Comparison of ENCODE assay signal across 20 cellular contexts in genomic region chrX:122739770-122740169, GRCh38.
DNase-seq lines count a peak whose midpoint lies in the region; ATAC-seq and TF ChIP-seq lines count a peak whose summit lies in the region.
"Had no signal": no experiment of that assay in that cellular context is flagged by ENCODE, and none has a peak within 500 bp of the region (broad histone marks: within the 10 kb centered on the region; RNA-seq: fewer than 3 reads in every experiment).

No MANE protein-coding gene starts in this region.

- no peak overlapping the region for H3K4ac ChIP-seq in mesendoderm (ENCODE audit: low read depth, low read length)

- no peaks in the 10 kb centered on the region for H3K4me1 Mint-ChIP-seq in endothelial cell (ENCODE audit: unreplicated experiment)
- H3K4me1 Mint-ChIP-seq in activated CD4-positive, alpha-beta T cell treated with anti-CD3 and anti-CD28 coated beads, Interleukin-2, amount 10 ng/mL, durations not matched to agents 24 days and 14 days = no peaks in the 10 kb centered on the region
- H3K4me1 Mint-ChIP-seq: activated CD4-positive, alpha-beta T cell treated with anti-CD3 and anti-CD28 coated beads for 36 hours; nephron; stimulated activated effector memory CD8-positive, alpha-beta T cell treated with anti-CD3 and anti-CD28 coated beads, Interleukin-12 subunit alpha, Interleukin-12 subunit beta, amount 100 ng/mL, for 72 hours had no signal

- H3K4me3 Mint-ChIP-seq in endothelial cell (ENCODE audit: unreplicated experiment) = no peak overlapping the region
- no peak overlapping the region for H3K4me3 Mint-ChIP-seq in activated CD4-positive, alpha-beta T cell treated with anti-CD3 and anti-CD28 coated beads, Interleukin-2, amount 10 ng/mL, durations not matched to agents 24 days and 14 days
- H3K4me3 Mint-ChIP-seq: activated CD4-positive, alpha-beta T cell treated with anti-CD3 and anti-CD28 coated beads for 36 hours; nephron; stimulated activated effector memory CD8-positive, alpha-beta T cell treated with anti-CD3 and anti-CD28 coated beads, Interleukin-12 subunit alpha, Interleukin-12 subunit beta, amount 100 ng/mL, for 72 hours had no signal

- WGBS in mesendoderm (ENCODE audit: extremely low coverage, insufficient coverage, low lambda C conversion rate) = no CpG with 5 or more reads among the region's 1 CpG
- 0% methylated on average over 1 of the region's 1 CpG for WGBS in right cardiac atrium

- TF ChIP-seq CTCF in endothelial cell (IDR thresholded peaks at IDR 0.05; ENCODE audit: unreplicated experiment) = no peak

- H3K9me3 Mint-ChIP-seq in endothelial cell (ENCODE audit: unreplicated experiment) = no peaks in the 10 kb centered on the region
- H3K9me3 Mint-ChIP-seq in activated CD4-positive, alpha-beta T cell treated with anti-CD3 and anti-CD28 coated beads, Interleukin-2, amount 10 ng/mL, durations not matched to agents 24 days and 14 days = no peaks in the 10 kb centered on the region

- no peak overlapping the region for H4K5ac ChIP-seq in mesendoderm (ENCODE audit: low read length)

- H3K36me3 ChIP-seq in mesendoderm (ENCODE audit: control insufficient read depth, insufficient read depth, low read length) = no peaks in the 10 kb centered on the region
- H3K36me3 ChIP-seq: BLaER1 treated with 17β-estradiol and CSF1 and Interleukin-3, amounts not matched to agents 10 nM and 100 nM; colonic mucosa; thoracic aorta had no signal

- DNase-seq in GM03348 (ENCODE audit: low spot score) (peak; percentile 1), NCI-H69 (lab: John Stamatoyannopoulos, UW) (peak; percentile 2), endothelial cell (ENCODE audit: low spot score) (peak; percentile 3), mesendoderm (peak; percentile 46), right cardiac atrium (no peak)
- DNase-seq in activated CD4-positive, alpha-beta T cell treated with anti-CD3 and anti-CD28 coated beads, Interleukin-2, amount 10 ng/mL, durations not matched to agents 24 days and 14 days = no peak
- DNase-seq: activated CD4-positive, alpha-beta T cell treated with anti-CD3 and anti-CD28 coated beads for 36 hours; activated CD8-positive, alpha-beta memory T cell treated with anti-CD3 and anti-CD28 coated beads, Interleukin-2, amount 50 U/mL, for 48 hours; activated naive CD4-positive, alpha-beta T cell treated with Interleukin-2 at 50 U/mL for 16 hours; colonic mucosa; erythroblast; MM.1S; SK-N-SH; stimulated activated CD4-positive, alpha-beta T cell treated with anti-CD3 and anti-CD28 coated beads, Interleukin-12 subunit alpha, Interleukin-12 subunit beta, amount 100 ng/mL, for 4 hours; T-helper 9 cell had no signal

- ATAC-seq in HG02571 (IDR thresholded peaks at IDR 0.05; ENCODE audit: unreplicated experiment) = no peak
- no peak for ATAC-seq in right cardiac atrium
- ATAC-seq: activated CD4-positive, alpha-beta T cell treated with anti-CD3 and anti-CD28 coated beads for 36 hours; stimulated activated effector memory CD8-positive, alpha-beta T cell treated with anti-CD3 and anti-CD28 coated beads, Interleukin-12 subunit alpha, Interleukin-12 subunit beta, amount 100 ng/mL, for 72 hours had no signal

- no peaks in the 10 kb centered on the region for H3K9me3 ChIP-seq in right cardiac atrium (ENCODE audit: control insufficient read depth, low read length)
- H3K9me3 ChIP-seq: colonic mucosa, SK-N-SH, thoracic aorta had no signal

- H3K23ac ChIP-seq in mesendoderm (ENCODE audit: low read length) = no peak overlapping the region

- no peak overlapping the region for H2AK5ac ChIP-seq in mesendoderm (ENCODE audit: low read length)

- no peak overlapping the region for H2BK5ac ChIP-seq in mesendoderm (ENCODE audit: low read length)

- H3K27me3 ChIP-seq in mesendoderm (ENCODE audit: insufficient read depth, low read length, poor library complexity) = no peaks in the 10 kb centered on the region
- H3K27me3 ChIP-seq in right cardiac atrium (ENCODE audit: control insufficient read depth, insufficient read depth) = no peaks in the 10 kb centered on the region
- H3K27me3 ChIP-seq: colonic mucosa had no signal

- intact Hi-C loops in activated CD4-positive, alpha-beta T cell treated with anti-CD3 and anti-CD28 coated beads, Interleukin-2, amount 10 ng/mL, durations not matched to agents 24 days and 14 days (cut with micrococcal nuclease) = no loop called here
- intact Hi-C loops in right cardiac atrium (cut with DNase I) = no loop called here

- no peaks in the 10 kb centered on the region for H3K79me2 ChIP-seq in mesendoderm (ENCODE audit: control insufficient read depth, insufficient read depth, low read length)

- no peak overlapping the region for H3K9ac ChIP-seq in mesendoderm (ENCODE audit: low read length)
- H3K9ac ChIP-seq: BLaER1 treated with 17β-estradiol and CSF1 and Interleukin-3, amounts not matched to agents 10 nM and 100 nM; SK-N-SH had no signal

- H3K4me2 ChIP-seq in mesendoderm (ENCODE audit: low read length) = no peak overlapping the region
- H3K4me2 ChIP-seq: BLaER1 treated with 17β-estradiol and CSF1 and Interleukin-3, amounts not matched to agents 10 nM and 100 nM; SK-N-SH had no signal

- no peaks in the 10 kb centered on the region for H3K36me3 Mint-ChIP-seq in endothelial cell (ENCODE audit: low read depth, unreplicated experiment)
- H3K36me3 Mint-ChIP-seq in activated CD4-positive, alpha-beta T cell treated with anti-CD3 and anti-CD28 coated beads, Interleukin-2, amount 10 ng/mL, durations not matched to agents 24 days and 14 days (ENCODE audit: low read depth) = no peaks in the 10 kb centered on the region
- H3K36me3 Mint-ChIP-seq: stimulated activated effector memory CD8-positive, alpha-beta T cell treated with anti-CD3 and anti-CD28 coated beads, Interleukin-12 subunit alpha, Interleukin-12 subunit beta, amount 100 ng/mL, for 72 hours had no signal

- H2BK15ac ChIP-seq in mesendoderm (replicated peaks; ENCODE audit: low read depth) = no peak overlapping the region

- H3K4me1 ChIP-seq in mesendoderm (ENCODE audit: control insufficient read depth, low read depth, low read length) (no peaks in the 10 kb centered on the region), right cardiac atrium (ENCODE audit: control insufficient read depth, insufficient read depth, low read length) (no peaks in the 10 kb centered on the region)
- H3K4me1 ChIP-seq: BLaER1 treated with 17β-estradiol and CSF1 and Interleukin-3, amounts not matched to agents 10 nM and 100 nM; colonic mucosa had no signal

- no peak overlapping the region for H4K8ac ChIP-seq in mesendoderm (ENCODE audit: low read depth, low read length)

- no peak overlapping the region for H3K18ac ChIP-seq in mesendoderm (ENCODE audit: low read length)

- no peaks in the 10 kb centered on the region for H3K27me3 Mint-ChIP-seq in endothelial cell (ENCODE audit: unreplicated experiment)
- no peaks in the 10 kb centered on the region for H3K27me3 Mint-ChIP-seq in activated CD4-positive, alpha-beta T cell treated with anti-CD3 and anti-CD28 coated beads, Interleukin-2, amount 10 ng/mL, durations not matched to agents 24 days and 14 days
- H3K27me3 Mint-ChIP-seq: activated CD4-positive, alpha-beta T cell treated with anti-CD3 and anti-CD28 coated beads for 36 hours had no signal

- H2BK120ac ChIP-seq in mesendoderm (ENCODE audit: low read depth, low read length) = no peak overlapping the region

- no peak overlapping the region for H3K4me3 ChIP-seq in mesendoderm (ENCODE audit: low read length)
- H3K4me3 ChIP-seq in right cardiac atrium (ENCODE audit: low read length) = no peak overlapping the region
- H3K4me3 ChIP-seq: BLaER1 treated with 17β-estradiol and CSF1 and Interleukin-3, amounts not matched to agents 10 nM and 100 nM; colonic mucosa; thoracic aorta had no signal

- H3K56ac ChIP-seq in mesendoderm (ENCODE audit: low read length) = no peak overlapping the region

- H3K79me1 ChIP-seq in mesendoderm (ENCODE audit: low read length) = no peaks in the 10 kb centered on the region

- no peak overlapping the region for H3K27ac Mint-ChIP-seq in endothelial cell (ENCODE audit: unreplicated experiment)
- no peak overlapping the region for H3K27ac Mint-ChIP-seq in activated CD4-positive, alpha-beta T cell treated with anti-CD3 and anti-CD28 coated beads, Interleukin-2, amount 10 ng/mL, durations not matched to agents 24 days and 14 days
- H3K27ac Mint-ChIP-seq: activated CD4-positive, alpha-beta T cell treated with anti-CD3 and anti-CD28 coated beads for 36 hours; nephron; stimulated activated effector memory CD8-positive, alpha-beta T cell treated with anti-CD3 and anti-CD28 coated beads, Interleukin-12 subunit alpha, Interleukin-12 subunit beta, amount 100 ng/mL, for 72 hours had no signal

- no peak overlapping the region for H3K27ac ChIP-seq in mesendoderm (ENCODE audit: low read depth, low read length)
- H3K27ac ChIP-seq in right cardiac atrium (ENCODE audit: low read length) = no peak overlapping the region
- H3K27ac ChIP-seq: BLaER1 treated with 17β-estradiol and CSF1 and Interleukin-3, amounts not matched to agents 10 nM and 100 nM; colonic mucosa; thoracic aorta had no signal

Comparison
In these comparisons a context has a peak if more than half of its experiments do, and no peak if none do; other contexts are left out.
1. DNase-seq: peak in GM03348 (single experiment), NCI-H69 (single experiment), endothelial cell (single experiment) and mesendoderm (single experiment); none in activated CD4-positive, alpha-beta T cell treated with anti-CD3 and anti-CD28 coated beads, Interleukin-2, amount 10 ng/mL, durations not matched to agents 24 days and 14 days (single experiment) and right cardiac atrium (0 of 3).